ENCODE assay signal across 9 cellular contexts in the genomic region with DNA sequence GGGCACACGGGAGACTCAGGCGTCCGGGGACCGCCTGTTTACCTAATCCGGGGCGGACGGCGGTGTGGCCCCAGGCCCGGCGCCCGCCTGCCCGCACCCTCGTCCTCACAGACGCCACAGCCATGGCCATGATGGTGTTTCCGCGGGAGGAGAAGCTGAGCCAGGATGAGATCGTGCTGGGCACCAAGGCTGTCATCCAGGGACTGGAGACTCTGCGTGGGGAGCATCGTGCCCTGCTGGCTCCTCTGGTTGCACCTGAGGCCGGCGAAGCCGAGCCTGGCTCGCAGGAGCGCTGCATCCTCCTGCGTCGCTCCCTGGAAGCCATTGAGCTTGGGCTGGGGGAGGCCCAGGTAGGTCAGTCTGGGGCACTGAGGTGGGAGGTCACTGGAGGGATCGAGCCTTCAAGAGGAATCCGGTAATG. TPM values are rescaled to one million over a fixed set of nuclear protein-coding genes. Genes with fewer than 3 reads are reported as not detected.
DNase-seq lines count a peak whose midpoint lies in the region; ATAC-seq and TF ChIP-seq lines count a peak whose summit lies in the region.
"Had no signal": no experiment of that assay in that cellular context is flagged by ENCODE, and none has a peak within 500 bp of the region (broad histone marks: within the 10 kb centered on the region; RNA-seq: fewer than 3 reads in every experiment).

No MANE protein-coding gene starts in this region.

- no peaks in the 10 kb centered on the region; the same call in 1 of the 2 replicates for H4K20me1 ChIP-seq in PC-9 (ENCODE audit: insufficient read depth)

- H3K4me1 ChIP-seq in ES-I3 (ENCODE audit: insufficient read depth, low read length) (peaks cover 7% of the 10 kb centered on the region), PC-9 (replicated peaks; ENCODE audit: insufficient read depth) (0 out of 2 replicates have a peak, but pooled peaks cover 15% of the 10 kb centered on the region), ovary (ENCODE audit: insufficient read depth) (peaks cover 9% of the 10 kb centered on the region)

- H3K9ac ChIP-seq in ES-I3 (ENCODE audit: low read depth, low read length): peak overlapping the region; percentile 81

- ATAC-seq in esophagus mucosa: peak; percentile 1
- no peak for ATAC-seq in HG02642 (IDR thresholded peaks at IDR 0.05; ENCODE audit: poor library complexity, unreplicated experiment)
- ATAC-seq in HG02938 (IDR thresholded peaks at IDR 0.05; ENCODE audit: unreplicated experiment): no peak

- no peaks in the 10 kb centered on the region for H3K9me2 ChIP-seq in PC-9 (ENCODE audit: insufficient read depth)

- H3K9me3 ChIP-seq in ES-I3 (ENCODE audit: control insufficient read depth, insufficient read depth, low read length): no peaks in the 10 kb centered on the region
- H3K9me3 ChIP-seq in PC-9 (ENCODE audit: insufficient read depth, low read depth): no peaks in the 10 kb centered on the region
- no peaks in the 10 kb centered on the region for H3K9me3 ChIP-seq in ovary

- H3K36me3 ChIP-seq in ES-I3 (ENCODE audit: insufficient read depth, low read length) (no peaks in the 10 kb centered on the region), PC-9 (ENCODE audit: low read depth) (0 out of 2 replicates have a peak, but pooled peaks cover 8% of the 10 kb centered on the region), ovary (no peaks in the 10 kb centered on the region)

- DNase-seq in PC-9: no peak
- no peak for DNase-seq in ovary
- DNase-seq in midbrain (lab: John Stamatoyannopoulos, UW): no peak
- no peak for DNase-seq in H4 (ENCODE audit: low spot score)

- no peaks in the 10 kb centered on the region for H3K27me3 ChIP-seq in PC-9 (ENCODE audit: insufficient read depth, low read depth)
- H3K27me3 ChIP-seq in ovary: no peaks in the 10 kb centered on the region

- no peak overlapping the region for H3K27ac ChIP-seq in PC-9
- H3K27ac ChIP-seq in ovary: peak overlapping the region; percentile 62 to 81

- H3K4me3 ChIP-seq in PC-9 (peak overlapping the region; percentile 93), ovary (peak overlapping the region; percentile 93)

- intact Hi-C loops in PC-9 (cut with micrococcal nuclease; ENCODE audit: unreplicated experiment): no loop called here
- intact Hi-C loops in ovary (cut with DNase I): loop anchor here in 1 of 4 donors (2.0 kb wide), 1 partner anchor 36 kb away; no protein-coding TSS in a partner anchor

- peak overlapping the region; percentile 97; the same call in 1 of the 2 replicates for H2AFZ ChIP-seq in PC-9

- WGBS in ovary, 3 donors: 2 to 3% (median 3%) methylated on average over 28 of the region's 28 CpGs

- peaks cover 15% of the 10 kb centered on the region; the same call in 1 of the 2 replicates for H3F3A ChIP-seq in PC-9 (ENCODE audit: insufficient read depth, low read depth)

- no peak for TF ChIP-seq POLR2A in ovary (IDR thresholded peaks at IDR 0.05)

- POLR2A ChIA-PET in PC-9 (lab: Charles Lee; ENCODE audit: unreplicated experiment): interaction anchor here (0.6 kb wide), 1 partner anchor 213 kb away, joined by 12 read pairs; no protein-coding TSS in a partner anchor

- TF ChIP-seq CTCF in PC-9 (conservative IDR thresholded peaks at IDR 0.05) (peak; percentile 51; the same call in 1 of the 2 replicates), ovary (IDR thresholded peaks at IDR 0.05) (no peak)

- peaks cover 17% of the 10 kb centered on the region for H3K79me2 ChIP-seq in PC-9 (ENCODE audit: low read depth)

- no TSS peak for BruUV-seq in PC-9 (replicated peaks; lab: Mats Ljungman, UMichigan)

- CTCF ChIA-PET in PC-9 (lab: Charles Lee): no interaction called here

- peak overlapping the region; percentile 92 for H3K4me2 ChIP-seq in PC-9

- TF ChIP-seq EP300 in ovary (IDR thresholded peaks at IDR 0.05): no peak

RNA-seq across cellular contexts. Expression of a gene that starts 1.0 kb away (rescaled TPM):
- 48.3 and 58.4 TPM in 2 replicates for total RNA-seq in PC-9 (2021)
- 14.2 TPM for total RNA-seq in esophagus mucosa
- 10 to 100 TPM; 15.7 to 47.8 (median 38.8) TPM for total RNA-seq in ovary
- polyA plus RNA-seq in ovary: 10 to 100 TPM in 1 of 2 donors, 1 to 10 TPM in 1; 4.6 to 19.4 TPM
- 9.0 and 15.1 TPM in 2 replicates for total RNA-seq in H4 (2014; rRNA removed; shearing (Covaris generic))

RNA-seq across cellular contexts. Expression of a gene that starts 10.0 kb away (rescaled TPM):
- 209 and 232 TPM in 2 replicates for total RNA-seq in PC-9 (2021)
- 145 TPM for total RNA-seq in esophagus mucosa
- total RNA-seq in ovary: 100 to 1,000 TPM in 5 of 7 donors, 10 to 100 TPM in 2; 54.6 to 140 (median 119) TPM
- polyA plus RNA-seq in ovary: 100 to 1,000 TPM in 1 of 2 donors, 10 to 100 TPM in 1; 57.1 to 132 TPM
- 98.6 and 111 TPM in 2 replicates for total RNA-seq in H4 (2014; rRNA removed; shearing (Covaris generic))

RNA-seq across cellular contexts. Expression of a gene that starts 19.5 kb away (rescaled TPM):
- total RNA-seq in PC-9 (2021) (5.5 and 6.8 TPM in 2 replicates), esophagus mucosa (0.52 TPM), ovary (1 to 10 TPM in 2 of 7 donors, under 1 TPM in 4, not detected in 1; 0.33 to 2.5 (median 0.85) TPM)
- polyA plus RNA-seq in ovary: under 1 TPM; 0.36 to 0.48 TPM
- total RNA-seq in H4 (2014; rRNA removed; shearing (Covaris generic)): 8.4 and 10.8 TPM in 2 replicates
- total RNA-seq: dermis microvascular lymphatic vessel endothelial cell had no signal

RNA-seq across cellular contexts. Expression of a gene that starts 30.5 kb away (rescaled TPM):
- 81.8 and 84.8 TPM in 2 replicates for total RNA-seq in PC-9 (2021)
- 69.7 TPM for total RNA-seq in esophagus mucosa
- 10 to 100 TPM; 43.8 to 91.0 (median 67.5) TPM for total RNA-seq in ovary
- 10 to 100 TPM; 39.3 to 63.9 TPM for polyA plus RNA-seq in ovary
- total RNA-seq in H4 (2014; rRNA removed; shearing (Covaris generic)): 114 and 120 TPM in 2 replicates

RNA-seq across cellular contexts. Expression of a gene that starts 33.2 kb away (rescaled TPM):
- total RNA-seq in PC-9 (2021) (0.15 and 0.22 TPM in 2 replicates), esophagus mucosa (not detected), ovary (10 to 100 TPM in 1 of 7 donors, under 1 TPM in 3, not detected in 3; 0.20 to 10.8 (median 0.60) TPM)
- under 1 TPM in 1 of 2 donors, not detected in 1; 0.15 TPM for polyA plus RNA-seq in ovary
- 0.08 and 0.10 TPM in 2 replicates for total RNA-seq in H4 (2014; rRNA removed; shearing (Covaris generic))
- total RNA-seq: dermis microvascular lymphatic vessel endothelial cell had no signal
